Comparison of ENCODE assay signal across 13 cellular contexts in the genomic region with DNA sequence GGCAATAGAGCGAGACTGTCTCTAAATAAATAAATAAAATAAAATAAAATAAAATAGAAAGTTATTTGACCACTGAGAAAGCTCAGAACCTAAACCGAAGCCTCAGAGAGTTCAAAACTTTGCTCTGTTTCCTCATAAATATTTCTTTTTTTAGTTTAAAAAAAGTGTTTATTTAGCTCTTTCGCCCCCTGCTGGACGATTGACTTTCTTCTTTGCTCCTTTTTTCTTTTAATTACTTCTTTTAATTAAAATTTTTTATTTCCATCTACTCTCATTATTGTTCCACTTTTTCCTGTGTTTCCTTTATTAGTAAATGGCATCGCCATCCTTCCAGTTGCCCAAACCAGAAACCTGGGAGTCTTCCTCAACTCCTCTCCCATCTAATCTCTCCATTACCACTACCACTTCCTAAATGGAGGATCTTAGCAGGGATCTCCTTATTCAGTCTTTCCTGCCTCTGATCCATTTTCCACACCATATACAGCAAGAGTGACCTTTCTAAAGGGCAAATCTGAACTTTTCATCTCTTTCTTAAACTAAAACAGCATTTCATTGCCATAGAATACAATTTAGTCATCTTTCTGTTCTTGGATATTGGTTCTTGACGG. TPM values are rescaled to one million over a fixed set of nuclear protein-coding genes. Genes with fewer than 3 reads are reported as not detected.
A peak's percentile ranks its signal among the peaks of the same experiment; 100 is the strongest.
DNase-seq lines count a peak whose midpoint lies in the region; ATAC-seq and TF ChIP-seq lines count a peak whose summit lies in the region.
"Had no signal": no experiment of that assay in that cellular context is flagged by ENCODE, and none has a peak within 500 bp of the region (broad histone marks: within the 10 kb centered on the region; RNA-seq: fewer than 3 reads in every experiment).

No MANE protein-coding gene starts in this region.

- no peaks in the 10 kb centered on the region for H3K79me2 ChIP-seq in PC-3 (ENCODE audit: low read length)

- H3K4me3 ChIP-seq in breast epithelium (no peak overlapping the region), PC-3 (ENCODE audit: low read length) (no peak overlapping the region), epithelial cell of proximal tubule (ENCODE audit: low read depth, low read length) (no peak overlapping the region), testis (no peak overlapping the region), tibial nerve (no peak overlapping the region)
- H3K4me3 ChIP-seq: mucosa of descending colon, skin epidermis had no signal

- H4K20me1 ChIP-seq in PC-3 (ENCODE audit: low read length): no peaks in the 10 kb centered on the region

- H3K36me3 ChIP-seq in breast epithelium: no peaks in the 10 kb centered on the region
- H3K36me3 ChIP-seq in PC-3 (ENCODE audit: low read depth, low read length): no peaks in the 10 kb centered on the region
- no peaks in the 10 kb centered on the region for H3K36me3 ChIP-seq in testis (ENCODE audit: low read depth, missing control alignments)
- H3K36me3 ChIP-seq in tibial nerve: no peaks in the 10 kb centered on the region

- no peak for TF ChIP-seq POLR2A in breast epithelium (IDR thresholded peaks at IDR 0.05)
- no peak for TF ChIP-seq POLR2A in testis (IDR thresholded peaks at IDR 0.05)
- TF ChIP-seq POLR2A in tibial nerve (IDR thresholded peaks at IDR 0.05): no peak

- no peak for TF ChIP-seq CTCF in MCF 10A (IDR thresholded peaks at IDR 0.05; ENCODE audit: unreplicated experiment)
- TF ChIP-seq CTCF in breast epithelium (IDR thresholded peaks at IDR 0.05): no peak
- no peak; the same call in 1 of the 2 replicates for TF ChIP-seq CTCF in PC-3 (conservative IDR thresholded peaks at IDR 0.05; ENCODE audit: low read depth, low read length)
- peak; percentile 41 for TF ChIP-seq CTCF in epithelial cell of proximal tubule (conservative IDR thresholded peaks at IDR 0.05; ENCODE audit: low read depth, low read length)
- peak in 1 of 3 experiments; percentile 50 for TF ChIP-seq CTCF in testis (IDR thresholded peaks at IDR 0.05)
- peak in 1 of 5 experiments; percentile 24 for TF ChIP-seq CTCF in tibial nerve (IDR thresholded peaks at IDR 0.05)

- peaks cover 45% of the 10 kb centered on the region for H3K27me3 Mint-ChIP-seq in MCF 10A (ENCODE audit: insufficient read depth, unreplicated experiment)

- H3K4me1 ChIP-seq in breast epithelium (no peaks in the 10 kb centered on the region), PC-3 (ENCODE audit: insufficient read depth, low read length) (peaks cover 44% of the 10 kb centered on the region), testis (no peaks in the 10 kb centered on the region), tibial nerve (no peaks in the 10 kb centered on the region)

- 53 to 58% methylated on average over 6 of the region's 6 CpGs for WGBS in testis, 2 donors
- 49 to 69% methylated on average over 6 of the region's 6 CpGs for WGBS in tibial nerve, 2 donors

- no peak overlapping the region for H3K27ac Mint-ChIP-seq in MCF 10A (ENCODE audit: low read depth, unreplicated experiment)
- H3K27ac Mint-ChIP-seq: activated T-cell treated with anti-CD3 and anti-CD28 coated beads, Interleukin-2, amount 50 U/mL, for 24 hours had no signal

- no peak for TF ChIP-seq EP300 in tibial nerve (IDR thresholded peaks at IDR 0.05)

- POLR2A ChIA-PET in MCF 10A (lab: Yijun Ruan, JAX): no interaction called here
- POLR2A ChIA-PET in PC-3 (lab: Charles Lee; ENCODE audit: unreplicated experiment): no interaction called here

- ATAC-seq in PC-3 (no peak), HG02840 (IDR thresholded peaks at IDR 0.05; ENCODE audit: low FRiP score, unreplicated experiment) (no peak)

- H3K9me3 ChIP-seq in breast epithelium (no peaks in the 10 kb centered on the region), PC-3 (ENCODE audit: low read length) (no peaks in the 10 kb centered on the region), testis (no peaks in the 10 kb centered on the region), tibial nerve (no peaks in the 10 kb centered on the region)
- H3K9me3 ChIP-seq: mucosa of descending colon had no signal

- H3K9me3 Mint-ChIP-seq in MCF 10A (ENCODE audit: unreplicated experiment): peaks cover 1% of the 10 kb centered on the region
- H3K9me3 Mint-ChIP-seq: activated T-cell treated with anti-CD3 and anti-CD28 coated beads, Interleukin-2, amount 50 U/mL, for 24 hours had no signal

- peak overlapping the region; percentile 68 for H3K9ac ChIP-seq in PC-3 (ENCODE audit: low read length)

- peak overlapping the region; percentile 66 for H3K4me2 ChIP-seq in PC-3 (ENCODE audit: low read length)

- no TSS peak for BruUV-seq in MCF 10A (replicated peaks; lab: Mats Ljungman, UMichigan)
- no TSS peak for BruUV-seq in PC-3 (replicated peaks; lab: Mats Ljungman, UMichigan)

- H3K36me3 Mint-ChIP-seq in MCF 10A (ENCODE audit: insufficient read depth, unreplicated experiment): no peaks in the 10 kb centered on the region

- no peak overlapping the region for H3K4me3 Mint-ChIP-seq in MCF 10A (ENCODE audit: unreplicated experiment)
- H3K4me3 Mint-ChIP-seq: activated T-cell treated with anti-CD3 and anti-CD28 coated beads, Interleukin-2, amount 50 U/mL, for 24 hours had no signal

- H3K27ac ChIP-seq in breast epithelium (no peak overlapping the region), PC-3 (ENCODE audit: low read length) (peak overlapping the region; percentile 93), testis (no peak overlapping the region), tibial nerve (no peak overlapping the region)
- H3K27ac ChIP-seq: skin epidermis had no signal

- peak overlapping the region; percentile 63 for H2AFZ ChIP-seq in PC-3 (ENCODE audit: low read length)

- no peaks in the 10 kb centered on the region for H3K4me1 Mint-ChIP-seq in MCF 10A (ENCODE audit: insufficient read depth, unreplicated experiment)

- H3F3A ChIP-seq in PC-3 (ENCODE audit: low read length, unreplicated experiment): no peaks in the 10 kb centered on the region

- H3K9me2 ChIP-seq in PC-3 (replicated peaks; ENCODE audit: low read length): no peaks in the 10 kb centered on the region

- H3K27me3 ChIP-seq in breast epithelium (peaks cover 0 to 47% of the 10 kb centered on the region in 2 donors), PC-3 (ENCODE audit: low read length) (no peaks in the 10 kb centered on the region), testis (no peaks in the 10 kb centered on the region), tibial nerve (peaks cover 0 to 5% of the 10 kb centered on the region in 2 donors)

- intact Hi-C loops in MCF 10A (cut with micrococcal nuclease): no loop called here
- intact Hi-C loops in breast epithelium (cut with DNase I; ENCODE audit: low total_unique reads): no loop called here
- intact Hi-C loops in PC-3 (cut with micrococcal nuclease): loop anchor here (10.0 kb wide), 1 partner anchor 127 kb away; no protein-coding TSS in a partner anchor
- intact Hi-C loops in testis (cut with DNase I; ENCODE audit: low total_unique reads): no loop called here

- DNase-seq in MCF 10A (ENCODE audit: unreplicated experiment) (peak; percentile 22), breast epithelium (ENCODE audit: low spot score in 2 of 2) (no peak), PC-3 (no peak), epithelial cell of proximal tubule (ENCODE audit: low read depth) (no peak), testis (peak; percentile 22), tibial nerve (ENCODE audit: low spot score in 2 of 2) (no peak), NCI-H1436 treated with DMSO at 0.1 percent for 48 hours (lab: John Stamatoyannopoulos, UW) (no peak)
- DNase-seq: activated T-cell treated with anti-CD3 and anti-CD28 coated beads, Interleukin-2, amount 50 U/mL, for 24 hours; C1 segment of cervical spinal cord; NCI-H1105 had no signal

- CTCF ChIA-PET in MCF 10A (lab: Yijun Ruan, JAX) (interaction anchor here (0.7 to 1.0 kb wide), 2 partner anchors 18 to 397 kb away, joined by 3 read pairs; no protein-coding TSS in a partner anchor), PC-3 (lab: Charles Lee) (no interaction called here)

RNA-seq across cellular contexts. Expression of a gene that starts 0.7 kb away (rescaled TPM):
- 0.23 and 0.54 TPM in 2 replicates for total RNA-seq in MCF 10A (2022)
- under 1 TPM in 2 of 3 donors, not detected in 1; 0.32 to 0.88 TPM for total RNA-seq in breast epithelium
- total RNA-seq in PC-3 (2014; rRNA removed): 3.4 and 8.1 TPM in 2 replicates
- total RNA-seq in epithelial cell of proximal tubule: 0.22 and 2.3 TPM in 2 replicates
- total RNA-seq in testis: 10 to 100 TPM in 1 of 2 donors, 1 to 10 TPM in 1; 9.7 to 15.5 TPM
- polyA plus RNA-seq in testis (ENCODE audit: insufficient read depth, low read depth, low replicate concordance): 36.5 TPM
- total RNA-seq in tibial nerve: 1 to 10 TPM in 1 of 4 donors, not detected in 3; 3.5 TPM

Comparison
In these comparisons a context has a peak if more than half of its experiments do, and no peak if none do; other contexts are left out.
1. DNase-seq: peak in MCF 10A (single experiment) and testis (single experiment); none in breast epithelium (0 of 2), PC-3 (single experiment), epithelial cell of proximal tubule (single experiment), tibial nerve (0 of 2) and NCI-H1436 treated with DMSO at 0.1 percent for 48 hours (single experiment).